8 cellular contexts compared by ENCODE assay signal in the genomic region with DNA sequence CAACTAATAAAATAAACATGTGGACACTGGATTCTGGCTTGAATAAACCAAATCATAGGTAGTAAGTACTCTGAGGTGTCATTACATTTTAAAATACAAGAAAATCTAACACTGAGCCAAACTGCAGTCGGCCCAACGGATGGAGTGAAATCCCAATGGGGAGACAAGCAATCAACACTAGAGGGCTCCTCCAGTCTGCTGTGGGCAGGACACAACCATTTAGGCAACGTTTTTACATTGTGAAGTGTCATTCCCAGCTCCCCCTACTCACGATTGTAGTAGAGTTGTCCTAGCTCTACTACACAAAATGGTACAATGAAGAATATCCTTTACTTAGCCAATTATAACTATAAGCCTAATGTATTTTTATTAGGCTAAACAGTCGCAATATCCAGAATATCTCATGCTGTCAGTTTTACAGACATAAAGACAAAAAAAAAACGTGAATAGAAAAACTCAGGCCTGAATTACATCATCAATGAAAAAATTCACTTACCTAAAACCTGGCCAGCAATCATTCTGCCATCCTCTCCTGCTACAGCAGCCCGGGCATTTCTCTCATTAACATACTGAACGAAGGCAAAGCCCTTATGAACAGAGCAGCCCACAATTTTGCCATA. TPM values are rescaled to one million over a fixed set of nuclear protein-coding genes. Genes with fewer than 3 reads are reported as not detected.
DNase-seq lines count a peak whose midpoint lies in the region; ATAC-seq, FAIRE-seq and TF ChIP-seq lines count a peak whose summit lies in the region.

No MANE protein-coding gene starts in this region.

- WGBS in A549 (ENCODE audit: missing lambda C conversion rate) = 60% methylated on average over 8 of the region's 8 CpGs

- CTCF ChIA-PET in A549 (lab: Yijun Ruan, JAX) = interaction anchor here (0.6 to 1.0 kb wide), 4 partner anchors 8 to 205 kb away, joined by 3 to 5 read pairs (median 4); no protein-coding TSS in a partner anchor
- CTCF ChIA-PET in GM10248 (lab: Yijun Ruan, JAX) = interaction anchor here (0.9 to 2.8 kb wide), 3 partner anchors 10 to 17 kb away, joined by 3 to 14 read pairs (median 5); no protein-coding TSS in a partner anchor

- ATAC-seq in A549 (peak; percentile 72 to 88), left cardiac atrium (peak; percentile 25 to 51), HG03457 (IDR thresholded peaks at IDR 0.05; ENCODE audit: unreplicated experiment) (no peak), GM21381 (IDR thresholded peaks at IDR 0.05; ENCODE audit: unreplicated experiment) (no peak), GM19023 (IDR thresholded peaks at IDR 0.05; ENCODE audit: unreplicated experiment) (no peak)

- no peaks in the 10 kb centered on the region for H3K27me3 ChIP-seq in WERI-Rb-1 (ENCODE audit: insufficient read depth, low read depth, severe bottlenecking)

- TF ChIP-seq POLR2A in A549 (IDR thresholded peaks at IDR 0.05; ENCODE audit: low read length) = no peak

- no peak overlapping the region for H3K4me2 ChIP-seq in A549

- peaks cover 100% of the 10 kb centered on the region for H3K36me3 ChIP-seq in WERI-Rb-1

- no peaks in the 10 kb centered on the region for H3K9me3 ChIP-seq in A549
- no peaks in the 10 kb centered on the region for H3K9me3 ChIP-seq in WERI-Rb-1 (ENCODE audit: severe bottlenecking)

- H3K27ac ChIP-seq in A549 (no peak overlapping the region), WERI-Rb-1 (no peak overlapping the region)

- TF ChIP-seq RAD21 in A549 (conservative IDR thresholded peaks at IDR 0.05 in 1 of 2, IDR thresholded peaks at IDR 0.05 in 1 of 2) = peak in 1 of 2 experiments; percentile 20; a peak in 1 of 5 replicates

- POLR2A ChIA-PET in A549 (lab: Yijun Ruan, JAX) = no interaction called here
- POLR2A ChIA-PET in GM10248 (lab: Yijun Ruan, JAX) = no interaction called here

- DNase-seq in A549 (ENCODE audit: low read depth in 1 of 2, low spot score in 1 of 2) (peak in 1 of 2 experiments; percentile 48), GM10248 (ENCODE audit: extremely low spot score) (no peak), WERI-Rb-1 (peak; percentile 28), left cardiac atrium (no peak), NCI-H2029 (lab: John Stamatoyannopoulos, UW) (no peak)

- no peak overlapping the region for H3K4me3 ChIP-seq in A549
- no peak overlapping the region for H3K4me3 ChIP-seq in WERI-Rb-1 (ENCODE audit: low read depth, low read length)

- intact Hi-C loops in left cardiac atrium (cut with DNase I) = loop anchor here (5.0 to 10.0 kb wide), 2 partner anchors 34 to 141 kb away; a partner anchor contains a TSS

- TF ChIP-seq CTCF in A549 (IDR thresholded peaks at IDR 0.05) (peak; percentile 37; the same call in 2 of the 3 replicates), GM10248 (IDR thresholded peaks at IDR 0.05; ENCODE audit: control extremely low read depth, extremely low read depth, low read depth, missing control alignments) (peak; percentile 14), WERI-Rb-1 (IDR thresholded peaks at IDR 0.05; ENCODE audit: low read depth, low read length) (peak; percentile 49)

- no peak for FAIRE-seq in A549 (lab: Jason Lieb, UNC)

- H3K4me1 ChIP-seq in A549 = peaks cover 71% of the 10 kb centered on the region; the same call in 2 of the 3 replicates

- TF ChIP-seq EP300 in A549 (IDR thresholded peaks at IDR 0.05) = no peak

TF ChIP-seq in A549, 52 proteins besides CTCF, POLR2A, EP300 and RAD21:
- no peak for TF ChIP-seq MYC (IDR thresholded peaks at IDR 0.05; ENCODE audit: borderline replicate concordance, low read length)
- TF ChIP-seq JUNB (IDR thresholded peaks at IDR 0.05) = no peak
- no peak for TF ChIP-seq MAFK (IDR thresholded peaks at IDR 0.05; ENCODE audit: partially characterized antibody)
- TF ChIP-seq HOXB5 (CRISPR knock-in tag; IDR thresholded peaks at IDR 0.05) = no peak
- TF ChIP-seq, protein P1, sequence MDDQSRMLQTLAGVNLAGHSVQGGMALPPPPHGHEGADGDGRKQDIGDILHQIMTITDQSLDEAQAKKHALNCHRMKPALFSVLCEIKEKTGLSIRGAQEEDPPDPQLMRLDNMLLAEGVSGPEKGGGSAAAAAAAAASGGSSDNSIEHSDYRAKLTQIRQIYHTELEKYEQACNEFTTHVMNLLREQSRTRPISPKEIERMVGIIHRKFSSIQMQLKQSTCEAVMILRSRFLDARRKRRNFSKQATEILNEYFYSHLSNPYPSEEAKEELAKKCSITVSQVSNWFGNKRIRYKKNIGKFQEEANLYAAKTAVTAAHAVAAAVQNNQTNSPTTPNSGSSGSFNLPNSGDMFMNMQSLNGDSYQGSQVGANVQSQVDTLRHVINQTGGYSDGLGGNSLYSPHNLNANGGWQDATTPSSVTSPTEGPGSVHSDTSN (IDR thresholded peaks at IDR 0.05) = no peak
- no peak for TF ChIP-seq PHF8 (IDR thresholded peaks at IDR 0.05; ENCODE audit: borderline replicate concordance, low read depth)
- TF ChIP-seq, protein P2, sequence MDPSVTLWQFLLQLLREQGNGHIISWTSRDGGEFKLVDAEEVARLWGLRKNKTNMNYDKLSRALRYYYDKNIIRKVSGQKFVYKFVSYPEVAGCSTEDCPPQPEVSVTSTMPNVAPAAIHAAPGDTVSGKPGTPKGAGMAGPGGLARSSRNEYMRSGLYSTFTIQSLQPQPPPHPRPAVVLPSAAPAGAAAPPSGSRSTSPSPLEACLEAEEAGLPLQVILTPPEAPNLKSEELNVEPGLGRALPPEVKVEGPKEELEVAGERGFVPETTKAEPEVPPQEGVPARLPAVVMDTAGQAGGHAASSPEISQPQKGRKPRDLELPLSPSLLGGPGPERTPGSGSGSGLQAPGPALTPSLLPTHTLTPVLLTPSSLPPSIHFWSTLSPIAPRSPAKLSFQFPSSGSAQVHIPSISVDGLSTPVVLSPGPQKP (IDR thresholded peaks at IDR 0.05; ENCODE audit: low read depth, low read length) = no peak

RNA-seq across cellular contexts. Expression of a gene that starts 35.7 kb away (rescaled TPM):
- polyA plus RNA-seq in A549 (2011; rRNA removed) = 1,057 and 1,207 TPM in 2 replicates
- 399 and 453 TPM in 2 replicates for polyA plus RNA-seq in A549 (2012; cell fraction: cytosol; rRNA removed)
- polyA plus RNA-seq in A549 (2012; cell fraction: nucleus; rRNA removed) = 407 and 724 TPM in 2 replicates
- 1,069 to 1,196 TPM (median 1,087 TPM) in 3 replicates for polyA plus RNA-seq in A549 (2017; fragmentation: RNase III; extraction: RNeasy Plus Mini Kit Qiagen cat#74134 plus additional on column Dnase treatment)
- polyA minus RNA-seq in A549 (2011; rRNA and poly(A)+ RNA removed) = 580 and 783 TPM in 2 replicates
- 100 to 1,000 TPM; 254 TPM for total RNA-seq in left cardiac atrium

RNA-seq across cellular contexts. Expression of a gene that starts 46.3 kb away (rescaled TPM):
- polyA plus RNA-seq in A549 (2011; rRNA removed) (0.87 and 1.5 TPM in 2 replicates), A549 (2017; fragmentation: RNase III; extraction: RNeasy Plus Mini Kit Qiagen cat#74134 plus additional on column Dnase treatment) (0.26 to 0.37 TPM (median 0.26 TPM) in 3 replicates)
- polyA plus RNA-seq in A549 (2012; cell fraction: cytosol; rRNA removed) = 0.20 and 0.23 TPM in 2 replicates
- 0.22 and 0.30 TPM in 2 replicates for polyA plus RNA-seq in A549 (2012; cell fraction: nucleus; rRNA removed)
- polyA minus RNA-seq in A549 (2011; rRNA and poly(A)+ RNA removed) = 0.29 and 1.4 TPM in 2 replicates
- total RNA-seq in left cardiac atrium = under 1 TPM; 0.26 to 0.38 TPM

Comparison
In these comparisons a context has a peak if more than half of its experiments do, and no peak if none do; other contexts are left out.
1. ATAC-seq: peak in A549 (2 of 2) and left cardiac atrium (2 of 2); none in HG03457 (single experiment), GM21381 (single experiment) and GM19023 (single experiment).
2. Peak in every context shown above with its lines, with median percentiles within 50 percentile points of each other: CTCF ChIP-seq.